In the genomic region with DNA sequence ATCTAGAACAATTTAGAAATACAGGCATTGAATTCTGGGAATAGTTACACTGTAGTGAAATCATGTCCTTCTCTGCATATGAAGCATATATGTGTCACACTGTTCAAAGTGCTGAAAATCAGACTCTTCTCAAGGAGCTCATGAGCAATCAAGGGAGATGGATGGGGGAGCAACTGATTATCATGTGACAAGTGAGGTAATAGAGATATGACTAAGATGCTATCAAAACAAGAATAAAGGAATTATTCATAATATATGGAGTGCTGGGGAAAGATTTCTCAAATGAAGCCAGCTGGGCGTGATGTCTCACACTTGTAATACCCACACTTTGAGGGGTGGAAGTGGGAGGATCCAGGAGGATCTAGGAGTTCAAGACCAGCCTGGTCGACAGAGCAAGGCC, we compare ENCODE assay signal across 14 cellular contexts.
DNase-seq lines count a peak whose midpoint lies in the region; ATAC-seq and TF ChIP-seq lines count a peak whose summit lies in the region.
"Had no signal": no experiment of that assay in that cellular context is flagged by ENCODE, and none has a peak within 500 bp of the region (broad histone marks: within the 10 kb centered on the region; RNA-seq: fewer than 3 reads in every experiment).

No MANE protein-coding gene starts in this region.

- CTCF ChIA-PET in activated CD4-positive, alpha-beta memory T cell treated with anti-CD3 and anti-CD28 coated beads for 36 hours (lab: Charles Lee): interaction anchor here (1.0 to 2.3 kb wide), 2 partner anchors 23 to 35 kb away, joined by 3 to 6 read pairs; no protein-coding TSS in a partner anchor
- CTCF ChIA-PET in activated CD4-positive, alpha-beta memory T cell treated with anti-CD3 and anti-CD28 coated beads, Interleukin-2, amount 10 ng/mL, durations not matched to agents 7 days and 5 days (lab: Charles Lee): interaction anchor here (1.3 to 1.4 kb wide), 2 partner anchors 23 to 97 kb away, joined by 3 to 5 read pairs; no protein-coding TSS in a partner anchor

- H3K27me3 Mint-ChIP-seq in activated CD4-positive, alpha-beta memory T cell treated with anti-CD3 and anti-CD28 coated beads for 36 hours: peaks cover 11% of the 10 kb centered on the region
- H3K27me3 Mint-ChIP-seq in activated CD4-positive, alpha-beta memory T cell treated with anti-CD3 and anti-CD28 coated beads, Interleukin-2, amount 10 ng/mL, durations not matched to agents 7 days and 5 days: peaks cover 21% of the 10 kb centered on the region
- peaks cover 7% of the 10 kb centered on the region for H3K27me3 Mint-ChIP-seq in neural progenitor cell (ENCODE audit: insufficient read depth, low read depth)

- H3K4me1 Mint-ChIP-seq in activated CD4-positive, alpha-beta memory T cell treated with anti-CD3 and anti-CD28 coated beads for 36 hours (ENCODE audit: low read depth): peaks cover 4% of the 10 kb centered on the region
- H3K4me1 Mint-ChIP-seq in activated CD4-positive, alpha-beta memory T cell treated with anti-CD3 and anti-CD28 coated beads, Interleukin-2, amount 10 ng/mL, durations not matched to agents 7 days and 5 days: peaks cover 12% of the 10 kb centered on the region
- no peaks in the 10 kb centered on the region for H3K4me1 Mint-ChIP-seq in neural progenitor cell
- H3K4me1 Mint-ChIP-seq: neural crest cell had no signal

- H3K79me2 ChIP-seq in osteoblast (ENCODE audit: insufficient read depth, low read length) (no peaks in the 10 kb centered on the region), neural progenitor cell (ENCODE audit: low read depth) (no peaks in the 10 kb centered on the region)

- POLR2A ChIA-PET in activated CD4-positive, alpha-beta memory T cell treated with anti-CD3 and anti-CD28 coated beads for 36 hours (lab: Charles Lee): no interaction called here
- POLR2A ChIA-PET in activated CD4-positive, alpha-beta memory T cell treated with anti-CD3 and anti-CD28 coated beads, Interleukin-2, amount 10 ng/mL, durations not matched to agents 7 days and 5 days (lab: Charles Lee): no interaction called here

- H3K9ac ChIP-seq in neural progenitor cell: no peak overlapping the region

- no peak overlapping the region for H3K4me3 Mint-ChIP-seq in activated CD4-positive, alpha-beta memory T cell treated with anti-CD3 and anti-CD28 coated beads for 36 hours
- no peak overlapping the region for H3K4me3 Mint-ChIP-seq in activated CD4-positive, alpha-beta memory T cell treated with anti-CD3 and anti-CD28 coated beads, Interleukin-2, amount 10 ng/mL, durations not matched to agents 7 days and 5 days
- H3K4me3 Mint-ChIP-seq in neural progenitor cell: no peak overlapping the region
- H3K4me3 Mint-ChIP-seq: dendritic cell treated with granulocyte-macrophage colony-stimulating factor and Interleukin-4, amounts not matched to agents 40 ng/mL and 50 ng/mL, for 4 days; neural crest cell had no signal

- no peaks in the 10 kb centered on the region for H3K36me3 Mint-ChIP-seq in activated CD4-positive, alpha-beta memory T cell treated with anti-CD3 and anti-CD28 coated beads for 36 hours
- no peaks in the 10 kb centered on the region for H3K36me3 Mint-ChIP-seq in activated CD4-positive, alpha-beta memory T cell treated with anti-CD3 and anti-CD28 coated beads, Interleukin-2, amount 10 ng/mL, durations not matched to agents 7 days and 5 days (ENCODE audit: low read depth)
- no peaks in the 10 kb centered on the region for H3K36me3 Mint-ChIP-seq in neural progenitor cell

- H3K27ac Mint-ChIP-seq in activated CD4-positive, alpha-beta memory T cell treated with anti-CD3 and anti-CD28 coated beads for 36 hours: no peak overlapping the region
- no peak overlapping the region for H3K27ac Mint-ChIP-seq in activated CD4-positive, alpha-beta memory T cell treated with anti-CD3 and anti-CD28 coated beads, Interleukin-2, amount 10 ng/mL, durations not matched to agents 7 days and 5 days
- H3K27ac Mint-ChIP-seq in neural progenitor cell: no peak overlapping the region
- H3K27ac Mint-ChIP-seq: dendritic cell treated with granulocyte-macrophage colony-stimulating factor and Interleukin-4, amounts not matched to agents 40 ng/mL and 50 ng/mL, for 4 days had no signal

- H3K9me3 Mint-ChIP-seq in activated CD4-positive, alpha-beta memory T cell treated with anti-CD3 and anti-CD28 coated beads for 36 hours: no peaks in the 10 kb centered on the region
- no peaks in the 10 kb centered on the region for H3K9me3 Mint-ChIP-seq in activated CD4-positive, alpha-beta memory T cell treated with anti-CD3 and anti-CD28 coated beads, Interleukin-2, amount 10 ng/mL, durations not matched to agents 7 days and 5 days
- peaks cover 7% of the 10 kb centered on the region for H3K9me3 Mint-ChIP-seq in neural progenitor cell
- H3K9me3 Mint-ChIP-seq: dendritic cell treated with granulocyte-macrophage colony-stimulating factor and Interleukin-4, amounts not matched to agents 40 ng/mL and 50 ng/mL, for 4 days had no signal

- H3K9me3 ChIP-seq in osteoblast (ENCODE audit: low read depth, low read length): no peaks in the 10 kb centered on the region
- no peaks in the 10 kb centered on the region for H3K9me3 ChIP-seq in neural progenitor cell (ENCODE audit: low read depth)

- H3K27ac ChIP-seq in osteoblast (ENCODE audit: low read depth, low read length) (peak overlapping the region; percentile 81), neural progenitor cell (no peak overlapping the region)
- H3K27ac ChIP-seq: upper lobe of left lung had no signal

- H2AFZ ChIP-seq in osteoblast (ENCODE audit: low read length) (no peak overlapping the region), neural progenitor cell (replicated peaks) (no peak overlapping the region)

- H3F3A ChIP-seq in neural progenitor cell (ENCODE audit: low read depth): no peaks in the 10 kb centered on the region

- H3K4me3 ChIP-seq in epithelial cell of esophagus (ENCODE audit: low read length) (no peak overlapping the region), osteoblast (ENCODE audit: insufficient read depth, low read length) (no peak overlapping the region), neural progenitor cell (no peak overlapping the region)
- H3K4me3 ChIP-seq: upper lobe of left lung had no signal

- intact Hi-C loops in activated CD4-positive, alpha-beta memory T cell treated with anti-CD3 and anti-CD28 coated beads for 36 hours (cut with micrococcal nuclease): loop anchor here (5.0 kb wide), 1 partner anchor 36 kb away; no protein-coding TSS in a partner anchor

- no peaks in the 10 kb centered on the region for H3K36me3 ChIP-seq in osteoblast (ENCODE audit: insufficient read depth, low read length)
- H3K36me3 ChIP-seq in neural progenitor cell: no peaks in the 10 kb centered on the region
- H3K36me3 ChIP-seq: upper lobe of left lung had no signal

- TF ChIP-seq CTCF in epithelial cell of esophagus (IDR thresholded peaks at IDR 0.05; ENCODE audit: insufficient read depth, low read depth, low read length, missing control alignments) (no peak), osteoblast (IDR thresholded peaks at IDR 0.05; ENCODE audit: extremely low read depth, low read depth, low read length) (no peak), neural progenitor cell (IDR thresholded peaks at IDR 0.05) (no peak)

- ATAC-seq in HG02623 (IDR thresholded peaks at IDR 0.05; ENCODE audit: unreplicated experiment): no peak
- ATAC-seq: left ventricle myocardium superior had no signal

- H4K20me1 ChIP-seq in osteoblast (ENCODE audit: insufficient read depth, low read length): no peaks in the 10 kb centered on the region
- no peaks in the 10 kb centered on the region for H4K20me1 ChIP-seq in neural progenitor cell (ENCODE audit: low read depth)

- H3K27me3 ChIP-seq in osteoblast (ENCODE audit: insufficient read depth, low read length) (peaks cover 6% of the 10 kb centered on the region), neural progenitor cell (no peaks in the 10 kb centered on the region)
- H3K27me3 ChIP-seq: upper lobe of left lung had no signal

- peak; percentile 20 for DNase-seq in activated CD4-positive, alpha-beta memory T cell treated with anti-CD3 and anti-CD28 coated beads for 36 hours
- DNase-seq in activated CD4-positive, alpha-beta memory T cell treated with anti-CD3 and anti-CD28 coated beads, Interleukin-2, amount 10 ng/mL, durations not matched to agents 7 days and 5 days: no peak
- DNase-seq in LHCN-M2 (ENCODE audit: low read depth) (peak; percentile 96), epithelial cell of esophagus (ENCODE audit: low read depth) (peak; percentile 94), osteoblast (ENCODE audit: insufficient read length, low spot score, missing footprints) (peak; percentile 89), neural progenitor cell (ENCODE audit: low spot score) (no peak), mucosa of gallbladder (ENCODE audit: low spot score) (no peak)
- DNase-seq: left ventricle myocardium superior, MM.1S, T-helper 9 cell, upper lobe of left lung had no signal

- H3K4me2 ChIP-seq in osteoblast (ENCODE audit: insufficient read depth, low read length): no peak overlapping the region
- H3K4me2 ChIP-seq in neural progenitor cell: no peak overlapping the region

- H3K4me1 ChIP-seq in osteoblast (ENCODE audit: insufficient read depth, low read length) (peaks cover 15% of the 10 kb centered on the region), neural progenitor cell (no peaks in the 10 kb centered on the region)
- H3K4me1 ChIP-seq: upper lobe of left lung had no signal

Comparison
In these comparisons a context has a peak if more than half of its experiments do, and no peak if none do; other contexts are left out.
1. DNase-seq: peak in activated CD4-positive, alpha-beta memory T cell treated with anti-CD3 and anti-CD28 coated beads for 36 hours (single experiment), LHCN-M2 (single experiment), epithelial cell of esophagus (single experiment) and osteoblast (single experiment); none in activated CD4-positive, alpha-beta memory T cell treated with anti-CD3 and anti-CD28 coated beads, Interleukin-2, amount 10 ng/mL, durations not matched to agents 7 days and 5 days (single experiment), neural progenitor cell (single experiment) and mucosa of gallbladder (single experiment).